In the genomic region with DNA sequence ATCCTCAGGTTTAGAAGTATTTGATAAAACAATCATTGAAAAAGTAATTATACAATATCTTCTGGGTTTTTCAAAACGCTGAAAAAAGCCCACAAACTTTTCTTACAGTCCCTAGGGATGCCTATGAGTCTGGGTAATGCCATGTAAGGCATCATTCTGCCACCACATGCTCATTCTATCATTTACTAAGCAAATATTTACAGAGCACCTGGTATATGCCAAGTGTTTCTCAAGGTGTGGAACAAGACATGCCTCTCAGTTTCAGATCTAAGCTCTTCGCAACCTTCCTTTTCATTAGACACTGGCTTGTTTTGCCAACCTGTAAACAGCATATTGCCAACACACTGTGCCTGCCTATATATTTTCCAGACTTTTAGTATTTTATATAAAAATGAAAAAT, we compare ENCODE assay signal across 18 cellular contexts. TPM values are rescaled to one million over a fixed set of nuclear protein-coding genes. Genes with fewer than 3 reads are reported as not detected.
DNase-seq lines count a peak whose midpoint lies in the region; ATAC-seq, FAIRE-seq and TF ChIP-seq lines count a peak whose summit lies in the region.
"Had no signal": no experiment of that assay in that cellular context is flagged by ENCODE, and none has a peak within 500 bp of the region (broad histone marks: within the 10 kb centered on the region; RNA-seq: fewer than 3 reads in every experiment).

No MANE protein-coding gene starts in this region.

- intact Hi-C loops in left colon (cut with DNase I, micrococcal nuclease): no loop called here
- intact Hi-C loops in sciatic nerve (cut with DNase I): no loop called here

- H3K36me3 ChIP-seq in small intestine (ENCODE audit: control insufficient read depth in 2 of 2, insufficient read depth in 2 of 2, low read length in 2 of 2): no peaks in the 10 kb centered on the region

- 15 to 68% (median 46%) methylated on average over 2 of the region's 2 CpGs for WGBS in small intestine, 3 donors

- TF ChIP-seq CTCF in LNCaP clone FGC (IDR thresholded peaks at IDR 0.05; ENCODE audit: control insufficient read depth, extremely low read depth, insufficient read depth): no peak

- FAIRE-seq in small intestine (lab: Jason Lieb, UNC): no peak
- FAIRE-seq: G401.6 had no signal

- H3K4me3 ChIP-seq in LNCaP clone FGC (ENCODE audit: low read depth, low read length) (no peak overlapping the region), small intestine (ENCODE audit: low read depth in 1 of 2, low read length in 2 of 2) (no peak overlapping the region)
- H3K4me3 ChIP-seq: SJCRH30 had no signal

- no peak overlapping the region for H3K27ac ChIP-seq in small intestine (ENCODE audit: low read depth in 1 of 2, low read length in 1 of 2)
- H3K27ac ChIP-seq: C4-2B, SJCRH30 had no signal

- DNase-seq in LNCaP clone FGC (ENCODE audit: low read depth) (peak; percentile 71), NCI-H69 (lab: John Stamatoyannopoulos, UW) (peak; percentile 5), left colon (no peak), small intestine (peak; percentile 21), sciatic nerve (ENCODE audit: low spot score) (no peak)
- no peak for DNase-seq in activated naive CD4-positive, alpha-beta T cell treated with anti-CD3 and anti-CD28 coated beads, Interleukin-2, amount 50 U/mL, for 16 hours
- DNase-seq: AML-193, GOT3, KBM-7, NCI-H1417 treated with DMSO at 0.1 percent for 48 hours, NCI-H2029, NCI-H774, RPMI8226, SJCRH30 had no signal

- H3K9me3 ChIP-seq in small intestine (ENCODE audit: control insufficient read depth, low read depth): no peaks in the 10 kb centered on the region
- H3K9me3 ChIP-seq: SJCRH30 had no signal

- no peaks in the 10 kb centered on the region for H3K27me3 ChIP-seq in small intestine (ENCODE audit: control insufficient read depth in 2 of 2, insufficient read depth in 2 of 2, low read length in 2 of 2)
- H3K27me3 ChIP-seq: SJCRH30 had no signal

- ATAC-seq in left colon (peak; percentile 94), sciatic nerve (no peak), HG03460 (IDR thresholded peaks at IDR 0.05; ENCODE audit: unreplicated experiment) (no peak)
- ATAC-seq: HCT116 had no signal

- H3K4me1 ChIP-seq in small intestine (ENCODE audit: control insufficient read depth in 2 of 2, insufficient read depth in 1 of 2, low read depth in 1 of 2, low read length in 1 of 2): no peaks in the 10 kb centered on the region

RNA-seq across cellular contexts. Expression of a gene that starts 17.7 kb away (rescaled TPM):
- total RNA-seq in left colon: 10 to 100 TPM; 38.5 to 40.1 TPM
- polyA plus RNA-seq in small intestine: 1 to 10 TPM; 1.9 to 5.9 (median 3.4) TPM
- 33.0 TPM for total RNA-seq in sciatic nerve

Comparison
In these comparisons a context has a peak if more than half of its experiments do, and no peak if none do; other contexts are left out.
1. DNase-seq: peak in LNCaP clone FGC (single experiment), NCI-H69 (single experiment) and small intestine (single experiment); none in left colon (0 of 2), sciatic nerve (single experiment) and activated naive CD4-positive, alpha-beta T cell treated with anti-CD3 and anti-CD28 coated beads, Interleukin-2, amount 50 U/mL, for 16 hours (single experiment).